ENCODE assay signal across 29 cellular contexts in the genomic region with DNA sequence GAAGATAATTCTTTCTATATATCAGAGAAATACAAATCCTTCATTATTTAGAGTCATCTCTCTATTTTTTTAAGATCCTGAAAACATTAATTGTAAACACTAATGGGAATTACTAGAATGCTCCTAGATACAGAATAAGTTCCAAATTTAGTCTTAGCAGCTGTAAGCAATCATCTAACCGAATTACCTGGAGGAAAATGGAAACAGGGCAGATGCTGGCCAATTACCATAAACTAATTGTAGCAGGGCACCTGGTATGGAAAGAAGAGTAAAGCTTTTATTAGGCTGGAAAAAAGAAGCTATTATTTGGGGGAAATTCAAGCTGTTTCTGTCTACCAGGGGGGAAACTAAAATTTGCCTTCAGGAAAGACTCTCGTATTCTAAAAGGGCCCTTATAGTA.
"Had no signal": no experiment of that assay in that cellular context is flagged by ENCODE, and none has a peak within 500 bp of the region (broad histone marks: within the 10 kb centered on the region; RNA-seq: fewer than 3 reads in every experiment).

No MANE protein-coding gene starts in this region.

- H3K36me3 Mint-ChIP-seq: activated naive CD4-positive, alpha-beta T cell treated with anti-CD3 and anti-CD28 coated beads, Interleukin-2, amount 10 ng/mL, durations not matched to agents 7 days and 5 days; activated naive CD8-positive, alpha-beta T cell treated with anti-CD3 and anti-CD28 coated beads, Interleukin-2, amount 10 ng/mL, durations not matched to agents 7 days and 5 days; mesothelial cell of epicardium; naive B cell had no signal

- H3K27me3 Mint-ChIP-seq: activated CD4-positive, alpha-beta memory T cell treated with anti-CD3 and anti-CD28 coated beads, Interleukin-2, amount 10 ng/mL, durations not matched to agents 7 days and 5 days; activated CD4-positive, alpha-beta T cell treated with anti-CD3 and anti-CD28 coated beads, Interleukin-2, amount 10 ng/mL, durations not matched to agents 7 days and 5 days; activated naive CD4-positive, alpha-beta T cell treated with anti-CD3 and anti-CD28 coated beads, Interleukin-2, amount 10 ng/mL, durations not matched to agents 7 days and 5 days; activated naive CD8-positive, alpha-beta T cell treated with anti-CD3 and anti-CD28 coated beads, Interleukin-2, amount 10 ng/mL, durations not matched to agents 7 days and 5 days; activated T-cell treated with anti-CD3 and anti-CD28 coated beads, Interleukin-2, amount 50 U/mL, for 24 hours; effector memory CD8-positive, alpha-beta T cell; naive B cell; progenitor cell of endocrine pancreas had no signal

- H3K9me3 Mint-ChIP-seq: activated CD4-positive, alpha-beta T cell treated with anti-CD3 and anti-CD28 coated beads, Interleukin-2, amount 10 ng/mL, durations not matched to agents 7 days and 5 days; activated naive CD8-positive, alpha-beta T cell treated with anti-CD3 and anti-CD28 coated beads, Interleukin-2, amount 10 ng/mL, durations not matched to agents 7 days and 5 days had no signal

- H3K27ac Mint-ChIP-seq: activated CD4-positive, alpha-beta memory T cell treated with anti-CD3 and anti-CD28 coated beads, Interleukin-2, amount 10 ng/mL, durations not matched to agents 7 days and 5 days; activated CD4-positive, alpha-beta T cell treated with anti-CD3 and anti-CD28 coated beads, Interleukin-2, amount 10 ng/mL, durations not matched to agents 7 days and 5 days; activated naive CD4-positive, alpha-beta T cell treated with anti-CD3 and anti-CD28 coated beads, Interleukin-2, amount 10 ng/mL, durations not matched to agents 7 days and 5 days; activated naive CD8-positive, alpha-beta T cell treated with anti-CD3 and anti-CD28 coated beads, Interleukin-2, amount 10 ng/mL, durations not matched to agents 7 days and 5 days; activated T-cell treated with anti-CD3 and anti-CD28 coated beads, Interleukin-2, amount 50 U/mL, for 24 hours; effector memory CD8-positive, alpha-beta T cell; mesothelial cell of epicardium; naive B cell; progenitor cell of endocrine pancreas had no signal

- H3K4me1 Mint-ChIP-seq: activated CD4-positive, alpha-beta memory T cell treated with anti-CD3 and anti-CD28 coated beads, Interleukin-2, amount 10 ng/mL, durations not matched to agents 7 days and 5 days; activated CD4-positive, alpha-beta T cell treated with anti-CD3 and anti-CD28 coated beads, Interleukin-2, amount 10 ng/mL, durations not matched to agents 7 days and 5 days; activated naive CD4-positive, alpha-beta T cell treated with anti-CD3 and anti-CD28 coated beads, Interleukin-2, amount 10 ng/mL, durations not matched to agents 7 days and 5 days; activated naive CD8-positive, alpha-beta T cell treated with anti-CD3 and anti-CD28 coated beads, Interleukin-2, amount 10 ng/mL, durations not matched to agents 7 days and 5 days; mesothelial cell of epicardium; naive B cell had no signal

- ATAC-seq: effector memory CD8-positive, alpha-beta T cell; gastroesophageal sphincter; left cardiac atrium; left ventricle myocardium superior; sciatic nerve; stimulated activated naive CD8-positive, alpha-beta T cell treated with anti-CD3 and anti-CD28 coated beads, Interleukin-15, Interleukin-2, amounts not matched to agents 100 U/mL and 50 U/mL, for 24 hours had no signal

- H3K4me3 Mint-ChIP-seq: activated CD4-positive, alpha-beta memory T cell treated with anti-CD3 and anti-CD28 coated beads, Interleukin-2, amount 10 ng/mL, durations not matched to agents 7 days and 5 days; activated CD4-positive, alpha-beta T cell treated with anti-CD3 and anti-CD28 coated beads, Interleukin-2, amount 10 ng/mL, durations not matched to agents 7 days and 5 days; activated naive CD4-positive, alpha-beta T cell treated with anti-CD3 and anti-CD28 coated beads, Interleukin-2, amount 10 ng/mL, durations not matched to agents 7 days and 5 days; activated naive CD8-positive, alpha-beta T cell treated with anti-CD3 and anti-CD28 coated beads, Interleukin-2, amount 10 ng/mL, durations not matched to agents 7 days and 5 days; activated T-cell treated with anti-CD3 and anti-CD28 coated beads, Interleukin-2, amount 50 U/mL, for 24 hours; effector memory CD8-positive, alpha-beta T cell; mesothelial cell of epicardium; naive B cell had no signal

- DNase-seq: activated CD4-positive, alpha-beta memory T cell treated with anti-CD3 and anti-CD28 coated beads, Interleukin-2, amount 10 ng/mL, durations not matched to agents 7 days and 5 days; activated CD4-positive, alpha-beta T cell treated with anti-CD3 and anti-CD28 coated beads for 1 hour; activated CD4-positive, alpha-beta T cell treated with anti-CD3 and anti-CD28 coated beads, Interleukin-2, amount 10 ng/mL, durations not matched to agents 7 days and 5 days; activated CD8-positive, alpha-beta memory T cell treated with anti-CD3 and anti-CD28 coated beads, Interleukin-2, amount 50 U/mL, for 48 hours; activated gamma-delta T cell; activated naive CD4-positive, alpha-beta T cell treated with anti-CD3 and anti-CD28 coated beads, Interleukin-2, amount 10 ng/mL, durations not matched to agents 7 days and 5 days; activated naive CD8-positive, alpha-beta T cell treated with anti-CD3 and anti-CD28 coated beads, Interleukin-2, amount 10 ng/mL, durations not matched to agents 7 days and 5 days; activated T-cell treated with anti-CD3 and anti-CD28 coated beads, Interleukin-2, amount 50 U/mL, for 24 hours; caudate nucleus; cortex of kidney; effector memory CD8-positive, alpha-beta T cell; erythroblast; hippocampal formation; left cardiac atrium; left ventricle myocardium superior; mammary epithelial cell; naive B cell; ovary; stimulated activated CD4-positive, alpha-beta T cell treated with anti-CD3 and anti-CD28 coated beads, Interleukin-12 subunit alpha, Interleukin-12 subunit beta, amount 100 ng/mL, for 4 hours; stimulated activated CD4-positive, alpha-beta T cell treated with anti-CD3 and anti-CD28 coated beads, Interleukin-4, amount 100 ng/mL, for 1 hour; stimulated activated naive CD8-positive, alpha-beta T cell treated with anti-CD3 and anti-CD28 coated beads, Interleukin-15, Interleukin-2, amounts not matched to agents 100 U/mL and 50 U/mL, for 24 hours; T1000; testis; transverse colon; WERI-Rb-1 had no signal
